In the genomic region with DNA sequence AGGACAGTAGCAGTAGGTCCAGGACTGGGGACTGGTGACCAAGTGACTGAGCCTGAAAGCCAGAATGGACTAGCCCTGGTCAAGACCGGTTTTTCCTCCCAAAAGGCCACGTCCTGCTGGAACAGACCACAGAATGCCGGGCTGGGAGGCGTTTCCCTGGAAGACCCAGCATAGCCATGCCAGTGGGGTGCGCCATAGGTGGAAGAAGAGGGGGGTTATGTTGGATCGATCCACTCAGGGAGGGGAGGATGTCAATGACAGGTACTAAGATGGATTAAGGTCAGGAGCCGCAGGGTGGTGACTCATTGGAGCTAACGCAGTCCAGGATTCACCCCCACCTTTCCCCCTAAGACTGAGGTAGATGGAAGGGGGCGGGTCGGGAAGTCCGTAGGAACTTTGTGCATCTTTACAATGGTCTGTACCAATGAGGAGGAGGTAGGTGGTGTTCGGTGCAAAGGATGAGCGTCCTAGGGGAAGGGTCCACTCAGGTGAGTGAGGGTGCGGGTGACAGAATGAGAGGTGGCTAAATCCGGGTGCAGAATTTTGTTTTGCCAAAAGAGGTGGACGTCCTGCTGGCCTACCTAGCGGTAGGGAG, we compare ENCODE assay signal across 9 cellular contexts. TPM values are rescaled to one million over a fixed set of nuclear protein-coding genes. Genes with fewer than 3 reads are reported as not detected.
DNase-seq lines count a peak whose midpoint lies in the region; ATAC-seq and TF ChIP-seq lines count a peak whose summit lies in the region.
"Had no signal": no experiment of that assay in that cellular context is flagged by ENCODE, and none has a peak within 500 bp of the region (broad histone marks: within the 10 kb centered on the region; RNA-seq: fewer than 3 reads in every experiment).

No MANE protein-coding gene starts in this region.

- intact Hi-C loops in Right ventricle myocardium superior (cut with DNase I): no loop called here
- intact Hi-C loops in activated T-helper 2 cell treated with anti-CD3 and anti-CD28 coated beads, Interferon-gamma antibody, Interleukin-2, Interleukin-4, amounts not matched to agents 10 μg/mL and 5 μg/mL and 100 μg/mL, durations not matched to agents 14 hours and 24 hours and 36 hours (cut with micrococcal nuclease): no loop called here

- H3K4me3 ChIP-seq in cardiac muscle cell (peak overlapping the region; percentile 26), astrocyte of the cerebellum (ENCODE audit: low read depth, low read length) (peak overlapping the region; percentile 18), upper lobe of left lung (peak overlapping the region in 3 of 4 donors; percentile 36 to 52 (median 44))

- H3K4me1 ChIP-seq in cardiac muscle cell (ENCODE audit: low read depth): no peaks in the 10 kb centered on the region
- peaks cover 13 to 23% (median 20%) of the 10 kb centered on the region in 4 donors for H3K4me1 ChIP-seq in upper lobe of left lung

- no peak for ATAC-seq in Right ventricle myocardium superior (ENCODE audit: poor library complexity)
- no peak for ATAC-seq in upper lobe of left lung (ENCODE audit: low FRiP score in 2 of 2)

- no peak overlapping the region for H3K27ac Mint-ChIP-seq in activated T-helper 2 cell treated with anti-CD3 and anti-CD28 coated beads, Interferon-gamma antibody, Interleukin-2, Interleukin-4, amounts not matched to agents 10 μg/mL and 5 μg/mL and 100 μg/mL, durations not matched to agents 14 hours and 24 hours and 36 hours

- H3K9me3 ChIP-seq in cardiac muscle cell (ENCODE audit: low read depth) (no peaks in the 10 kb centered on the region), upper lobe of left lung (no peaks in the 10 kb centered on the region)

- peaks cover 7% of the 10 kb centered on the region for H3K36me3 ChIP-seq in cardiac muscle cell
- H3K36me3 ChIP-seq in upper lobe of left lung: peaks cover 8 to 41% (median 34%) of the 10 kb centered on the region in 4 donors

- TF ChIP-seq CTCF in cardiac muscle cell (IDR thresholded peaks at IDR 0.05; ENCODE audit: low read depth, low read length) (no peak), astrocyte of the cerebellum (IDR thresholded peaks at IDR 0.05; ENCODE audit: low read depth, low read length, missing control alignments) (no peak), upper lobe of left lung (IDR thresholded peaks at IDR 0.05) (no peak)

- H3K36me3 Mint-ChIP-seq in activated T-helper 2 cell treated with anti-CD3 and anti-CD28 coated beads, Interferon-gamma antibody, Interleukin-2, Interleukin-4, amounts not matched to agents 10 μg/mL and 5 μg/mL and 100 μg/mL, durations not matched to agents 14 hours and 24 hours and 36 hours (ENCODE audit: low read depth): peaks cover 56% of the 10 kb centered on the region

- H3K27me3 ChIP-seq in cardiac muscle cell (peaks cover 5% of the 10 kb centered on the region), upper lobe of left lung (no peaks in the 10 kb centered on the region)

- 37 to 48% methylated on average over 17 of the region's 17 CpGs for WGBS in upper lobe of left lung, 2 donors

- H3K4me3 Mint-ChIP-seq in activated T-helper 2 cell treated with anti-CD3 and anti-CD28 coated beads, Interferon-gamma antibody, Interleukin-2, Interleukin-4, amounts not matched to agents 10 μg/mL and 5 μg/mL and 100 μg/mL, durations not matched to agents 14 hours and 24 hours and 36 hours (ENCODE audit: low read depth): no peak overlapping the region

- no peak for TF ChIP-seq EP300 in upper lobe of left lung (IDR thresholded peaks at IDR 0.05)

- in situ Hi-C loops in astrocyte of the cerebellum (cut with HindIII; ENCODE audit: low sequenced_read_pairs): no loop called here

- no peak overlapping the region for H3K27ac ChIP-seq in cardiac muscle cell
- H3K27ac ChIP-seq in upper lobe of left lung: no peak overlapping the region

- H3K9me3 Mint-ChIP-seq in activated T-helper 2 cell treated with anti-CD3 and anti-CD28 coated beads, Interferon-gamma antibody, Interleukin-2, Interleukin-4, amounts not matched to agents 10 μg/mL and 5 μg/mL and 100 μg/mL, durations not matched to agents 14 hours and 24 hours and 36 hours: peaks cover 9% of the 10 kb centered on the region

- H3K4me1 Mint-ChIP-seq in activated T-helper 2 cell treated with anti-CD3 and anti-CD28 coated beads, Interferon-gamma antibody, Interleukin-2, Interleukin-4, amounts not matched to agents 10 μg/mL and 5 μg/mL and 100 μg/mL, durations not matched to agents 14 hours and 24 hours and 36 hours (ENCODE audit: low read depth): peaks cover 15% of the 10 kb centered on the region

- DNase-seq in cardiac muscle cell (ENCODE audit: low read depth in 1 of 2, low spot score in 1 of 2) (peak in 1 of 2 donors; percentile 21), Right ventricle myocardium superior (no peak), astrocyte of the cerebellum (ENCODE audit: low read depth) (no peak), islet precursor cell (peak; percentile 93), upper lobe of left lung (no peak), activated gamma-delta T cell treated with Interleukin-2 at 50 U/mL for 16 hours (no peak)
- DNase-seq in activated T-helper 2 cell treated with anti-CD3 and anti-CD28 coated beads, Interferon-gamma antibody, Interleukin-2, Interleukin-4, amounts not matched to agents 10 μg/mL and 5 μg/mL and 100 μg/mL, durations not matched to agents 14 hours and 24 hours and 36 hours (ENCODE audit: low spot score): no peak
- DNase-seq in NK-92 treated with Interleukin-12 subunit alpha and Interleukin-12 subunit beta, amount 100 ng/mL, for 24 hours (lab: John Stamatoyannopoulos, UW): no peak
- DNase-seq: SHP77 treated with DMSO at 0.1 percent for 48 hours had no signal

- TF ChIP-seq POLR2A in upper lobe of left lung (IDR thresholded peaks at IDR 0.05): no peak

- no peaks in the 10 kb centered on the region for H3K27me3 Mint-ChIP-seq in activated T-helper 2 cell treated with anti-CD3 and anti-CD28 coated beads, Interferon-gamma antibody, Interleukin-2, Interleukin-4, amounts not matched to agents 10 μg/mL and 5 μg/mL and 100 μg/mL, durations not matched to agents 14 hours and 24 hours and 36 hours (ENCODE audit: low read depth)

RNA-seq across cellular contexts. Expression of gene VASP, which starts 21.0 kb away (rescaled TPM):
- total RNA-seq in cardiac muscle cell: 91.6 and 95.8 TPM in 2 replicates
- polyA plus RNA-seq in cardiac muscle cell: 72.4 and 83.3 TPM in 2 replicates
- total RNA-seq in Right ventricle myocardium superior: 42.9 TPM
- total RNA-seq in upper lobe of left lung: 100 to 1,000 TPM in 4 of 6 donors, 10 to 100 TPM in 2; 68.1 to 266 (median 143) TPM
- total RNA-seq in activated T-helper 2 cell treated with anti-CD3 and anti-CD28 coated beads, Interferon-gamma antibody, Interleukin-2, Interleukin-4, amounts not matched to agents 10 μg/mL and 5 μg/mL and 100 μg/mL, durations not matched to agents 14 hours and 24 hours and 36 hours: 232 and 244 TPM in 2 replicates

RNA-seq across cellular contexts. Expression of gene PPM1N, which starts 30.0 kb away (rescaled TPM):
- total RNA-seq in cardiac muscle cell (1.3 and 2.9 TPM in 2 replicates), Right ventricle myocardium superior (0.75 TPM), upper lobe of left lung (1 to 10 TPM in 3 of 6 donors, under 1 TPM in 2, not detected in 1; 0.89 to 6.3 (median 1.1) TPM)
- 1.2 and 4.0 TPM in 2 replicates for polyA plus RNA-seq in cardiac muscle cell
- total RNA-seq in activated T-helper 2 cell treated with anti-CD3 and anti-CD28 coated beads, Interferon-gamma antibody, Interleukin-2, Interleukin-4, amounts not matched to agents 10 μg/mL and 5 μg/mL and 100 μg/mL, durations not matched to agents 14 hours and 24 hours and 36 hours: 2.5 and 3.1 TPM in 2 replicates

RNA-seq across cellular contexts. Expression of gene RTN2, which starts 31.4 kb away (rescaled TPM):
- total RNA-seq in cardiac muscle cell (43.7 and 56.5 TPM in 2 replicates), Right ventricle myocardium superior (29.9 TPM), upper lobe of left lung (10 to 100 TPM in 3 of 6 donors, 1 to 10 TPM in 3; 5.2 to 17.8 (median 11.1) TPM)
- polyA plus RNA-seq in cardiac muscle cell: 92.2 and 111 TPM in 2 replicates
- total RNA-seq in activated T-helper 2 cell treated with anti-CD3 and anti-CD28 coated beads, Interferon-gamma antibody, Interleukin-2, Interleukin-4, amounts not matched to agents 10 μg/mL and 5 μg/mL and 100 μg/mL, durations not matched to agents 14 hours and 24 hours and 36 hours: 4.0 and 8.1 TPM in 2 replicates

RNA-seq across cellular contexts. Expression of gene OPA3, which starts 56.4 kb away (rescaled TPM):
- total RNA-seq in cardiac muscle cell (13.2 and 13.7 TPM in 2 replicates), Right ventricle myocardium superior (22.8 TPM), upper lobe of left lung (10 to 100 TPM in 5 of 6 donors, 1 to 10 TPM in 1; 9.9 to 14.3 (median 12.7) TPM)
- polyA plus RNA-seq in cardiac muscle cell: 14.8 and 26.7 TPM in 2 replicates
- 15.2 and 15.9 TPM in 2 replicates for total RNA-seq in activated T-helper 2 cell treated with anti-CD3 and anti-CD28 coated beads, Interferon-gamma antibody, Interleukin-2, Interleukin-4, amounts not matched to agents 10 μg/mL and 5 μg/mL and 100 μg/mL, durations not matched to agents 14 hours and 24 hours and 36 hours
